8 cellular contexts compared by ENCODE assay signal in the genomic region with DNA sequence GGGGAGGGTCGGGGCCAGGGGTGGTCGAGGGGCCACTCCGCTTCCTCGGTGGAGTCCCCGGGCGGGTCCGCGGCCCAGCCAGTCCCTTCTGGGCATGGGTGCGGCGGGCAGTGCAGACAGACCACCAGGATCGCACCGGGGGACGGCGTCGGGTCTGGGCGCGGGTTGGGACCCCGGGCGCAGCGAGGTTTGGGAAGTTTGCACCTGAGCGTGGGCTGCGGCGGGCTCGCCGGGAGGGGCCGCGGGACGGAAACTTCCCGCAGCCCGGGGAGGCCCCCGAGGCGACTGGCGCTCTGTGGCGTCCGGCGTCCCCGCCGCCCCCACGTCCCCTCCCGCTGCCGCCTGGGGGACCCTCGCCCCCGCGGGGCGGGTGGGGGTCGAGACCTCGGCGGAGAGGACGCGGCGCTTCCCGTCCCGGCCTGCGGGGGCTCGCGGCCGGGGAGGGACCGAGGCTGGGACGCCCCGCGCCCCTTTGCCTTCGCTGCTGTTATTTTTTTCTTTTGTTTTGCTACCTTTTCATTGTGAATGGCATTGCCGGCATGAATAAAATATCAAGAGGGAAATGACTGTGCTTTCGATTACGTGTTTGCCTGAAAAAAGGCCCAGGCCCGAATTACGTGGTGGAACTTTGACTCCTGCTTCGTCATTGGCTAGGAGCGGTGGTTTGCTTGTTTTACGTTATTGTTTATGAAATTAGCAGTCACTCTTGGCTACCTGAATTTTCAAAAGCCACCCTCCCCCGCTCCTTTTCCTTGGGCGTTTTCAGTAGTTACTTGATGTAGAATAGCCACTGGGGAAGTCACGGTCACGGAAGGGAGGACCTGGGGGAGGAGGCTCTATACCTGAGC. TPM values are rescaled to one million over a fixed set of nuclear protein-coding genes. Genes with fewer than 3 reads are reported as not detected.
A peak's percentile ranks its signal among the peaks of the same experiment; 100 is the strongest.
DNase-seq lines count a peak whose midpoint lies in the region; ATAC-seq, FAIRE-seq and TF ChIP-seq lines count a peak whose summit lies in the region.

No MANE protein-coding gene starts in this region.

- H3K4me3 ChIP-seq in WI38 (ENCODE audit: low read depth, low read length) (peak overlapping the region; percentile 81), bronchial epithelial cell (ENCODE audit: low read depth, low read length) (peak overlapping the region; percentile 96), kidney (ENCODE audit: low read length in 2 of 2) (peak overlapping the region; percentile 65 to 87)

- no peak for TF ChIP-seq RAD21 in Ishikawa (IDR thresholded peaks at IDR 0.05; ENCODE audit: low read depth)

- H3K9me3 ChIP-seq in kidney (ENCODE audit: control insufficient read depth in 1 of 2, low read length in 2 of 2): no peaks in the 10 kb centered on the region

- H3K27me3 ChIP-seq in bronchial epithelial cell (ENCODE audit: control insufficient read depth, insufficient read depth, low read length): no peaks in the 10 kb centered on the region

- H3K36me3 ChIP-seq in bronchial epithelial cell (ENCODE audit: control insufficient read depth, insufficient read depth, low read length) (no peaks in the 10 kb centered on the region), kidney (ENCODE audit: control insufficient read depth in 1 of 2, insufficient read depth in 2 of 2, low read length in 2 of 2) (no peaks in the 10 kb centered on the region)

- FAIRE-seq in bronchial epithelial cell (lab: Jason Lieb, UNC) (no peak), kidney (lab: Jason Lieb, UNC) (no peak)

- peak; percentile 60 for ATAC-seq in GM21576 (IDR thresholded peaks at IDR 0.05; ENCODE audit: unreplicated experiment)

- intact Hi-C loops in kidney (cut with DNase I): no loop called here

- peaks cover 0 to 2% of the 10 kb centered on the region in 2 donors for H3K4me1 ChIP-seq in kidney (ENCODE audit: control insufficient read depth in 1 of 2, insufficient read depth in 1 of 2, low read depth in 1 of 2, low read length in 2 of 2)

- DNase-seq in EH (ENCODE audit: low read depth): peak; percentile 61
- DNase-seq in bronchial epithelial cell (ENCODE audit: low read depth): peak; percentile 87
- peak; percentile 83 for DNase-seq in kidney
- DNase-seq in stimulated activated CD4-positive, alpha-beta T cell treated with anti-CD3 and anti-CD28 coated beads, Interleukin-1b, Interleukin-23, amount 100 ng/mL, for 4 hours (ENCODE audit: low read depth in 2 of 2): peak; percentile 54 to 66
- DNase-seq in SIG-M5 treated with dmso at 0.1 percent for 504 hours (lab: John Stamatoyannopoulos, UW; ENCODE audit: unreplicated experiment): no peak

- no peak for TF ChIP-seq EP300 in Ishikawa (IDR thresholded peaks at IDR 0.05; ENCODE audit: borderline replicate concordance)

- peak overlapping the region; percentile 55 to 85 for H3K9ac ChIP-seq in kidney (ENCODE audit: low read length in 2 of 2)

- peak overlapping the region; percentile 93 to 97 for H3K27ac ChIP-seq in kidney (ENCODE audit: low read depth in 2 of 2, low read length in 2 of 2)

- TF ChIP-seq CTCF in WI38 (IDR thresholded peaks at IDR 0.05; ENCODE audit: low read depth, low read length) (no peak), bronchial epithelial cell (IDR thresholded peaks at IDR 0.05; ENCODE audit: insufficient read depth, low read length, severe bottlenecking) (no peak), kidney (IDR thresholded peaks at IDR 0.05; ENCODE audit: borderline replicate concordance, extremely low read depth, insufficient read depth) (no peak)

TF ChIP-seq in Ishikawa, 13 proteins besides CTCF, POLR2A, EP300 and RAD21:
- TF ChIP-seq TAF1 (IDR thresholded peaks at IDR 0.05; ENCODE audit: low read depth) (no peak), CEBPB (IDR thresholded peaks at IDR 0.05) (no peak), ZBTB7A (IDR thresholded peaks at IDR 0.05; ENCODE audit: low read depth) (peak; percentile 84), NFIC (IDR thresholded peaks at IDR 0.05) (no peak), TEAD4 (IDR thresholded peaks at IDR 0.05) (no peak)
- TF ChIP-seq, protein P1, sequence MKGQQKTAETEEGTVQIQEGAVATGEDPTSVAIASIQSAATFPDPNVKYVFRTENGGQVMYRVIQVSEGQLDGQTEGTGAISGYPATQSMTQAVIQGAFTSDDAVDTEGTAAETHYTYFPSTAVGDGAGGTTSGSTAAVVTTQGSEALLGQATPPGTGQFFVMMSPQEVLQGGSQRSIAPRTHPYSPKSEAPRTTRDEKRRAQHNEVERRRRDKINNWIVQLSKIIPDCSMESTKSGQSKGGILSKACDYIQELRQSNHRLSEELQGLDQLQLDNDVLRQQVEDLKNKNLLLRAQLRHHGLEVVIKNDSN (IDR thresholded peaks at IDR 0.05): no peak
- TF ChIP-seq, protein P2, sequence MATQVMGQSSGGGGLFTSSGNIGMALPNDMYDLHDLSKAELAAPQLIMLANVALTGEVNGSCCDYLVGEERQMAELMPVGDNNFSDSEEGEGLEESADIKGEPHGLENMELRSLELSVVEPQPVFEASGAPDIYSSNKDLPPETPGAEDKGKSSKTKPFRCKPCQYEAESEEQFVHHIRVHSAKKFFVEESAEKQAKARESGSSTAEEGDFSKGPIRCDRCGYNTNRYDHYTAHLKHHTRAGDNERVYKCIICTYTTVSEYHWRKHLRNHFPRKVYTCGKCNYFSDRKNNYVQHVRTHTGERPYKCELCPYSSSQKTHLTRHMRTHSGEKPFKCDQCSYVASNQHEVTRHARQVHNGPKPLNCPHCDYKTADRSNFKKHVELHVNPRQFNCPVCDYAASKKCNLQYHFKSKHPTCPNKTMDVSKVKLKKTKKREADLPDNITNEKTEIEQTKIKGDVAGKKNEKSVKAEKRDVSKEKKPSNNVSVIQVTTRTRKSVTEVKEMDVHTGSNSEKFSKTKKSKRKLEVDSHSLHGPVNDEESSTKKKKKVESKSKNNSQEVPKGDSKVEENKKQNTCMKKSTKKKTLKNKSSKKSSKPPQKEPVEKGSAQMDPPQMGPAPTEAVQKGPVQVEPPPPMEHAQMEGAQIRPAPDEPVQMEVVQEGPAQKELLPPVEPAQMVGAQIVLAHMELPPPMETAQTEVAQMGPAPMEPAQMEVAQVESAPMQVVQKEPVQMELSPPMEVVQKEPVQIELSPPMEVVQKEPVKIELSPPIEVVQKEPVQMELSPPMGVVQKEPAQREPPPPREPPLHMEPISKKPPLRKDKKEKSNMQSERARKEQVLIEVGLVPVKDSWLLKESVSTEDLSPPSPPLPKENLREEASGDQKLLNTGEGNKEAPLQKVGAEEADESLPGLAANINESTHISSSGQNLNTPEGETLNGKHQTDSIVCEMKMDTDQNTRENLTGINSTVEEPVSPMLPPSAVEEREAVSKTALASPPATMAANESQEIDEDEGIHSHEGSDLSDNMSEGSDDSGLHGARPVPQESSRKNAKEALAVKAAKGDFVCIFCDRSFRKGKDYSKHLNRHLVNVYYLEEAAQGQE (IDR thresholded peaks at IDR 0.05; ENCODE audit: low read depth): no peak
- TF ChIP-seq, protein P3, sequence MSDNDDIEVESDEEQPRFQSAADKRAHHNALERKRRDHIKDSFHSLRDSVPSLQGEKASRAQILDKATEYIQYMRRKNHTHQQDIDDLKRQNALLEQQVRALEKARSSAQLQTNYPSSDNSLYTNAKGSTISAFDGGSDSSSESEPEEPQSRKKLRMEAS (IDR thresholded peaks at IDR 0.05): no peak

RNA-seq across cellular contexts. Expression of a gene that starts 0.7 kb away (rescaled TPM):
- 25.5 and 26.6 TPM in 2 replicates for total RNA-seq in bronchial epithelial cell
- total RNA-seq in kidney: 49.3 TPM
- polyA plus RNA-seq in kidney (ENCODE audit: insufficient read depth, low read depth, low replicate concordance): 25.2 TPM
